In genomic region chr6:85756982-85757381, GRCh38 we compare ENCODE assay signal across 8 cellular contexts.
A peak's percentile ranks its signal among the peaks of the same experiment; 100 is the strongest.
DNase-seq lines count a peak whose midpoint lies in the region; ATAC-seq and TF ChIP-seq lines count a peak whose summit lies in the region.

No MANE protein-coding gene starts in this region.

- H3K27ac Mint-ChIP-seq in CD14-positive monocyte: no peak overlapping the region

- H3K9me3 Mint-ChIP-seq in CD14-positive monocyte: no peaks in the 10 kb centered on the region

- H3K36me3 Mint-ChIP-seq in CD14-positive monocyte: no peaks in the 10 kb centered on the region

- H3K4me1 Mint-ChIP-seq in CD14-positive monocyte: no peaks in the 10 kb centered on the region

- peaks cover 4 to 12% (median 7%) of the 10 kb centered on the region in 3 donors for H3K27me3 Mint-ChIP-seq in CD14-positive monocyte (ENCODE audit: low read depth in 3 of 3)

- intact Hi-C loops in CD14-positive monocyte (cut with micrococcal nuclease): no loop called here

- TF ChIP-seq CTCF in CD14-positive monocyte (IDR thresholded peaks at IDR 0.05): peak; percentile 13

- H3K4me3 Mint-ChIP-seq in CD14-positive monocyte: no peak overlapping the region

- no peak for DNase-seq in CD14-positive monocyte (ENCODE audit: low spot score)
- DNase-seq in HS-5 (ENCODE audit: low read depth): peak; percentile 15
- peak; percentile 20 for DNase-seq in amniotic stem cell (lab: John Stamatoyannopoulos, UW)
- DNase-seq in left kidney (ENCODE audit: low read depth, low spot score): peak; percentile 22
- no peak for DNase-seq in activated gamma-delta T cell treated with Interleukin-2 at 50 U/mL for 16 hours
- no peak for DNase-seq in HuH-7.5 (ENCODE audit: low spot score)
- DNase-seq in NCI-H345 (lab: John Stamatoyannopoulos, UW): no peak

- ATAC-seq in HG02610 (IDR thresholded peaks at IDR 0.05; ENCODE audit: unreplicated experiment): no peak

Comparison
In these comparisons a context has a peak if more than half of its experiments do, and no peak if none do; other contexts are left out.
1. DNase-seq: peak in HS-5 (single experiment), amniotic stem cell (single experiment) and left kidney (single experiment); none in CD14-positive monocyte (single experiment), activated gamma-delta T cell treated with Interleukin-2 at 50 U/mL for 16 hours (single experiment), HuH-7.5 (single experiment) and NCI-H345 (single experiment).